8 cellular contexts compared by ENCODE assay signal in the genomic region with DNA sequence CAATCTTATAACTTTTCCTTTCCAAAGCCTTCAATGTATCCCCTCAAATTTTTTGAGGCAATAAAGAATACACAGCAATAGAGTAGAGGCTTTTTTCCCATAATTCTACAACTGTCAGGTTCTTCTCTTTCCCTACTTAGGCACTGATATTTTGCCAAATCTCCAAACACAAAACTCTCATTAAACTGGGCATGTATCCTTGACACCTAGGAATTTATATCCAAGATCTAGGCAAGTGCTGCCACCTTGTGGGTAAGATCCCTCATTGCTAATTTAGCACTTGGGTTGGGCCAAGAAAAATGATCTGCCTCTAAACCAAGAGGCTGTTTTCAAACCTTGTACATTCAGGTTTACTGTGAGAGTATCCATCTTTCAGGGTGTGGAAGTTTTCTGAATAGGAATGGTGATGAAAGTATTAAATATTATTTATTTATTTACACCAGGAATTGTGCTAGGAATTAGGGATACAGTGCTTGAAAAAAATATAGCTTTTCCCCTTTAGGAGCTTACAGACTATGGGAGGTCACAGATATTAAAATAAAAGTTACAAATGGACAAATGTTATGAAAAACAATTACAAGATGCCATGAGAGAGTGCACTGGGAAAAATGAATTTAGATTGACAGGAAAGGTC. TPM values are rescaled to one million over a fixed set of nuclear protein-coding genes. Genes with fewer than 3 reads are reported as not detected.
DNase-seq lines count a peak whose midpoint lies in the region; ATAC-seq, FAIRE-seq and TF ChIP-seq lines count a peak whose summit lies in the region.

No MANE protein-coding gene starts in this region.

- H3K4me3 ChIP-seq in endothelial cell of umbilical vein (replicated peaks in 1 of 3; ENCODE audit: insufficient read depth in 1 of 3, low read depth in 1 of 3, low read length in 3 of 3) = no peak overlapping the region
- no peak overlapping the region for H3K4me3 ChIP-seq in thyroid gland (replicated peaks in 1 of 3)

- peaks cover 14% of the 10 kb centered on the region for H3K4me1 Mint-ChIP-seq in activated CD4-positive, alpha-beta T cell treated with anti-CD3 and anti-CD28 coated beads, Interleukin-2, amount 10 ng/mL, durations not matched to agents 7 days and 5 days

- no peak overlapping the region for H3K9ac ChIP-seq in endothelial cell of umbilical vein (replicated peaks; ENCODE audit: extremely low read depth, insufficient read depth, low read length)

- no TSS peak for BruUV-seq in endothelial cell of umbilical vein (replicated peaks; lab: Mats Ljungman, UMichigan)

- H3K4me1 ChIP-seq in endothelial cell of umbilical vein (ENCODE audit: control insufficient read depth, extremely low read depth, insufficient read depth, low read length) = no peaks in the 10 kb centered on the region
- H3K4me1 ChIP-seq in thyroid gland = peaks cover 0 to 6% of the 10 kb centered on the region in 2 donors

- peak; percentile 75 for DNase-seq in AG08395 (ENCODE audit: low spot score)
- no peak for DNase-seq in GM12892 (ENCODE audit: insufficient read length)
- peak; percentile 69 for DNase-seq in NCI-H2171 treated with DMSO at 0.1 percent for 48 hours (lab: John Stamatoyannopoulos, UW)
- peak; percentile 72 for DNase-seq in activated CD4-positive, alpha-beta T cell treated with anti-CD3 and anti-CD28 coated beads, Interleukin-2, amount 10 ng/mL, durations not matched to agents 7 days and 5 days
- peak; percentile 77 for DNase-seq in endothelial cell of umbilical vein (ENCODE audit: low read depth, low spot score)
- DNase-seq in mucosa of gallbladder (ENCODE audit: low spot score) = peak; percentile 60
- DNase-seq in thyroid gland = peak; percentile 77 to 78

- H3K36me3 Mint-ChIP-seq in activated CD4-positive, alpha-beta T cell treated with anti-CD3 and anti-CD28 coated beads, Interleukin-2, amount 10 ng/mL, durations not matched to agents 7 days and 5 days (ENCODE audit: low read depth) = peaks cover 11% of the 10 kb centered on the region

- H3K4me3 Mint-ChIP-seq in activated CD4-positive, alpha-beta T cell treated with anti-CD3 and anti-CD28 coated beads, Interleukin-2, amount 10 ng/mL, durations not matched to agents 7 days and 5 days = no peak overlapping the region

- intact Hi-C loops in endothelial cell of umbilical vein (cut with micrococcal nuclease) = loop anchor here (1.0 to 5.0 kb wide), 5 partner anchors 17 to 758 kb away; no protein-coding TSS in a partner anchor
- intact Hi-C loops in thyroid gland (cut with DNase I) = loop anchor here (2.0 kb wide), 1 partner anchor 147 kb away; no protein-coding TSS in a partner anchor

- CTCF ChIA-PET in activated CD4-positive, alpha-beta T cell treated with anti-CD3 and anti-CD28 coated beads, Interleukin-2, amount 10 ng/mL, durations not matched to agents 7 days and 5 days (lab: Charles Lee) = interaction anchor here (0.6 to 2.2 kb wide), 14 partner anchors 9 to 641 kb away, joined by 3 to 7 read pairs (median 4); partner anchors contain the start of genes NCBP1, TDRD7 and TSTD2
- CTCF ChIA-PET in endothelial cell of umbilical vein (lab: Charles Lee) = interaction anchor here (0.6 to 5.4 kb wide), 61 partner anchors 8 to 761 kb away, joined by 3 to 537 read pairs (median 5); partner anchors contain the start of genes NCBP1, TDRD7, TMOD1 and TSTD2

- FAIRE-seq in GM12892 (lab: Jason Lieb, UNC) = peak; percentile 65
- FAIRE-seq in endothelial cell of umbilical vein (lab: Jason Lieb, UNC) = peak; percentile 71

- H3K9me3 ChIP-seq in endothelial cell of umbilical vein (replicated peaks; ENCODE audit: control insufficient read depth, insufficient read depth, low read length) = no peaks in the 10 kb centered on the region
- no peaks in the 10 kb centered on the region for H3K9me3 ChIP-seq in thyroid gland

- peaks cover 2% of the 10 kb centered on the region in 2 experiments for H3K36me3 ChIP-seq in endothelial cell of umbilical vein (ENCODE audit: control insufficient read depth in 2 of 2, extremely low read depth in 1 of 2, insufficient read depth in 2 of 2, low read length in 2 of 2)
- H3K36me3 ChIP-seq in thyroid gland = peaks cover 11% of the 10 kb centered on the region in 2 donors

- no peaks in the 10 kb centered on the region for H3K9me3 Mint-ChIP-seq in activated CD4-positive, alpha-beta T cell treated with anti-CD3 and anti-CD28 coated beads, Interleukin-2, amount 10 ng/mL, durations not matched to agents 7 days and 5 days

- H3K79me2 ChIP-seq in endothelial cell of umbilical vein (ENCODE audit: control insufficient read depth, insufficient read depth, low read length) = no peaks in the 10 kb centered on the region

- H3K27ac ChIP-seq in endothelial cell of umbilical vein (ENCODE audit: insufficient read depth, low read depth, low read length) (no peak overlapping the region), thyroid gland (peak overlapping the region in 1 of 3 donors; percentile 35)

- TF ChIP-seq CTCF in endothelial cell of umbilical vein (IDR thresholded peaks at IDR 0.05; ENCODE audit: extremely low read depth in 1 of 2, insufficient read depth in 1 of 2, low read depth in 1 of 2, low read length in 2 of 2) (peak; percentile 62 to 68), thyroid gland (IDR thresholded peaks at IDR 0.05) (peak; percentile 40 to 97 (median 84))

- TF ChIP-seq POLR2A in GM12892 (IDR thresholded peaks at IDR 0.05; ENCODE audit: low read depth, low read length) (no peak), endothelial cell of umbilical vein (IDR thresholded peaks at IDR 0.05; ENCODE audit: low read depth, low read length) (no peak), thyroid gland (IDR thresholded peaks at IDR 0.05) (no peak)

- H3K9me1 ChIP-seq in endothelial cell of umbilical vein (replicated peaks; ENCODE audit: control insufficient read depth, extremely low read depth, insufficient read depth, low read length) = no peaks in the 10 kb centered on the region

- dilution Hi-C loops in endothelial cell of umbilical vein (cut with MboI; ENCODE audit: extremely low pct_ligation_motif_present, low sequenced_read_pairs) = loop anchor here (25.0 kb wide), 1 partner anchor 153 kb away; no protein-coding TSS in a partner anchor

- no peak overlapping the region for H3K4me2 ChIP-seq in endothelial cell of umbilical vein (ENCODE audit: insufficient read depth, low read length)

- ATAC-seq in HG03378 (IDR thresholded peaks at IDR 0.05; ENCODE audit: unreplicated experiment) = no peak

- H3K27me3 Mint-ChIP-seq in activated CD4-positive, alpha-beta T cell treated with anti-CD3 and anti-CD28 coated beads, Interleukin-2, amount 10 ng/mL, durations not matched to agents 7 days and 5 days = no peaks in the 10 kb centered on the region

- POLR2A ChIA-PET in activated CD4-positive, alpha-beta T cell treated with anti-CD3 and anti-CD28 coated beads, Interleukin-2, amount 10 ng/mL, durations not matched to agents 7 days and 5 days (lab: Charles Lee) = no interaction called here
- POLR2A ChIA-PET in endothelial cell of umbilical vein (lab: Charles Lee) = interaction anchor here (0.5 kb wide), 1 partner anchor 17 kb away, joined by 3 read pairs; no protein-coding TSS in a partner anchor

- no peak overlapping the region for H2AFZ ChIP-seq in endothelial cell of umbilical vein (ENCODE audit: low read depth, low read length)

- H3K27me3 ChIP-seq in endothelial cell of umbilical vein (ENCODE audit: control insufficient read depth in 2 of 2, insufficient read depth in 2 of 2, low read length in 2 of 2) (no peaks in the 10 kb centered on the region), thyroid gland (no peaks in the 10 kb centered on the region)

- peaks cover 4% of the 10 kb centered on the region for H4K20me1 ChIP-seq in endothelial cell of umbilical vein (replicated peaks; ENCODE audit: control insufficient read depth, extremely low read depth, insufficient read depth, low read length)

- H3K27ac Mint-ChIP-seq in activated CD4-positive, alpha-beta T cell treated with anti-CD3 and anti-CD28 coated beads, Interleukin-2, amount 10 ng/mL, durations not matched to agents 7 days and 5 days = no peak overlapping the region

TF ChIP-seq in endothelial cell of umbilical vein, 7 proteins besides CTCF, POLR2A, EP300 and RAD21 (continues in another document):
- TF ChIP-seq EZH2 (IDR thresholded peaks at IDR 0.05; ENCODE audit: borderline replicate concordance, low read depth, low read length, severe bottlenecking) (no peak), GATA2 (IDR thresholded peaks at IDR 0.05; ENCODE audit: insufficient read depth, insufficient read length, low read depth, low read length) (no peak), MYC (IDR thresholded peaks at IDR 0.05; ENCODE audit: low read depth, low read length) (no peak)

RNA-seq across cellular contexts. Expression of gene TSTD2, which starts 17.6 kb away (rescaled TPM):
- polyA plus RNA-seq in GM12892 (2012; ENCODE audit: missing spikeins) = 10.1 TPM
- 10 to 100 TPM; 14.1 to 17.2 TPM for total RNA-seq in activated CD4-positive, alpha-beta T cell treated with anti-CD3 and anti-CD28 coated beads, Interleukin-2, amount 10 ng/mL, durations not matched to agents 7 days and 5 days
- total RNA-seq in endothelial cell of umbilical vein (15.1 and 15.9 TPM in 2 replicates), mucosa of gallbladder (21.6 TPM), thyroid gland (10 to 100 TPM; 34.1 to 53.1 (median 34.7) TPM)
- 13.5 and 13.7 TPM in 2 replicates for polyA plus RNA-seq in endothelial cell of umbilical vein
- 9.5 and 9.8 TPM in 2 replicates for polyA plus RNA-seq in endothelial cell of umbilical vein (2011; cell fraction: cytosol; rRNA removed)
- polyA plus RNA-seq in endothelial cell of umbilical vein (2011; cell fraction: nucleus; rRNA removed) = 46.7 and 54.3 TPM in 2 replicates
- polyA plus RNA-seq in endothelial cell of umbilical vein (2012) = 9.9 and 10.9 TPM in 2 replicates
- 19.7 and 31.5 TPM in 2 replicates for polyA minus RNA-seq in endothelial cell of umbilical vein
- 12.0 TPM for polyA minus RNA-seq in endothelial cell of umbilical vein (2011; cell fraction: cytosol; rRNA and poly(A)+ RNA removed)
- polyA minus RNA-seq in endothelial cell of umbilical vein (2011; cell fraction: nucleus; rRNA and poly(A)+ RNA removed) = 24.2 and 32.5 TPM in 2 replicates

RNA-seq across cellular contexts. Expression of gene NCBP1, which starts 18.1 kb away (rescaled TPM):
- polyA plus RNA-seq in GM12892 (2012; ENCODE audit: missing spikeins) = 26.0 TPM
- total RNA-seq in activated CD4-positive, alpha-beta T cell treated with anti-CD3 and anti-CD28 coated beads, Interleukin-2, amount 10 ng/mL, durations not matched to agents 7 days and 5 days = 10 to 100 TPM; 42.4 to 51.1 TPM
- total RNA-seq in endothelial cell of umbilical vein = 42.8 and 45.3 TPM in 2 replicates
- polyA plus RNA-seq in endothelial cell of umbilical vein = 8.8 and 10.9 TPM in 2 replicates
- 13.3 and 14.1 TPM in 2 replicates for polyA plus RNA-seq in endothelial cell of umbilical vein (2011; cell fraction: cytosol; rRNA removed)
- 33.8 and 51.3 TPM in 2 replicates for polyA plus RNA-seq in endothelial cell of umbilical vein (2011; cell fraction: nucleus; rRNA removed)
- 34.6 and 43.2 TPM in 2 replicates for polyA plus RNA-seq in endothelial cell of umbilical vein (2012)
- 25.0 and 26.2 TPM in 2 replicates for polyA minus RNA-seq in endothelial cell of umbilical vein
- polyA minus RNA-seq in endothelial cell of umbilical vein (2011; cell fraction: cytosol; rRNA and poly(A)+ RNA removed) = 25.6 TPM
- 41.5 and 49.1 TPM in 2 replicates for polyA minus RNA-seq in endothelial cell of umbilical vein (2011; cell fraction: nucleus; rRNA and poly(A)+ RNA removed)
- 23.9 TPM for total RNA-seq in mucosa of gallbladder
- total RNA-seq in thyroid gland = 10 to 100 TPM; 25.7 to 40.4 (median 28.8) TPM
